ENCODE assay signal across 12 cellular contexts in genomic region chr3:197499427-197499826, GRCh38. TPM values are rescaled to one million over a fixed set of nuclear protein-coding genes. Genes with fewer than 3 reads are reported as not detected.
DNase-seq lines count a peak whose midpoint lies in the region; ATAC-seq and TF ChIP-seq lines count a peak whose summit lies in the region.
"Had no signal": no experiment of that assay in that cellular context is flagged by ENCODE, and none has a peak within 500 bp of the region (broad histone marks: within the 10 kb centered on the region; RNA-seq: fewer than 3 reads in every experiment).

No MANE protein-coding gene starts in this region.

- H3K4me1 Mint-ChIP-seq in MCF 10A (ENCODE audit: insufficient read depth, unreplicated experiment) = peaks cover 19% of the 10 kb centered on the region
- H3K4me1 Mint-ChIP-seq in activated CD8-positive, alpha-beta T cell treated with anti-CD3 and anti-CD28 coated beads for 36 hours (ENCODE audit: low read depth) = no peaks in the 10 kb centered on the region

- H3K36me3 ChIP-seq in breast epithelium (no peaks in the 10 kb centered on the region), transverse colon (no peaks in the 10 kb centered on the region)

- no peaks in the 10 kb centered on the region for H3K27me3 Mint-ChIP-seq in MCF 10A (ENCODE audit: insufficient read depth, unreplicated experiment)
- no peaks in the 10 kb centered on the region for H3K27me3 Mint-ChIP-seq in activated CD8-positive, alpha-beta T cell treated with anti-CD3 and anti-CD28 coated beads for 36 hours

- H3K4me1 ChIP-seq in breast epithelium (no peaks in the 10 kb centered on the region), transverse colon (peaks cover 9 to 59% (median 49%) of the 10 kb centered on the region in 4 donors)

- WGBS in transverse colon (ENCODE audit: low coverage in 1 of 2), 2 donors = 32 to 49% methylated on average over 3 to 8 of the region's 8 CpGs

- TF ChIP-seq POLR2A in breast epithelium (IDR thresholded peaks at IDR 0.05) (no peak), transverse colon (IDR thresholded peaks at IDR 0.05) (no peak)

- H3K27ac Mint-ChIP-seq in MCF 10A (ENCODE audit: low read depth, unreplicated experiment) = peak overlapping the region; percentile 70
- H3K27ac Mint-ChIP-seq in activated CD8-positive, alpha-beta T cell treated with anti-CD3 and anti-CD28 coated beads for 36 hours = no peak overlapping the region

- no peak overlapping the region for H3K27ac ChIP-seq in breast epithelium
- H3K27ac ChIP-seq in transverse colon = peak overlapping the region; percentile 71 to 83 (median 81)
- H3K27ac ChIP-seq: 22Rv1 had no signal

- H3K27me3 ChIP-seq in breast epithelium = no peaks in the 10 kb centered on the region
- no peaks in the 10 kb centered on the region for H3K27me3 ChIP-seq in transverse colon

- CTCF ChIA-PET in MCF 10A (lab: Yijun Ruan, JAX) = interaction anchor here (0.7 to 10.8 kb wide), 5 partner anchors 11 to 275 kb away, joined by 3 to 113 read pairs (median 14); no protein-coding TSS in a partner anchor
- CTCF ChIA-PET in activated CD8-positive, alpha-beta T cell treated with anti-CD3 and anti-CD28 coated beads for 36 hours (lab: Charles Lee) = interaction anchor here (1.0 to 1.4 kb wide), 2 partner anchors 243 to 275 kb away, joined by 4 read pairs; no protein-coding TSS in a partner anchor

- no peaks in the 10 kb centered on the region for H3K36me3 Mint-ChIP-seq in MCF 10A (ENCODE audit: insufficient read depth, unreplicated experiment)
- H3K36me3 Mint-ChIP-seq in activated CD8-positive, alpha-beta T cell treated with anti-CD3 and anti-CD28 coated beads for 36 hours (ENCODE audit: low read depth) = no peaks in the 10 kb centered on the region

- TF ChIP-seq CTCF in MCF 10A (IDR thresholded peaks at IDR 0.05; ENCODE audit: unreplicated experiment) (no peak), breast epithelium (IDR thresholded peaks at IDR 0.05) (no peak), transverse colon (IDR thresholded peaks at IDR 0.05) (no peak)
- no peak for TF ChIP-seq CTCF in activated CD8-positive, alpha-beta T cell treated with anti-CD3 and anti-CD28 coated beads for 36 hours (IDR thresholded peaks at IDR 0.05)

- no TSS peak for BruUV-seq in MCF 10A (replicated peaks; lab: Mats Ljungman, UMichigan)

- no peak overlapping the region for H3K4me3 Mint-ChIP-seq in MCF 10A (ENCODE audit: unreplicated experiment)
- H3K4me3 Mint-ChIP-seq in activated CD8-positive, alpha-beta T cell treated with anti-CD3 and anti-CD28 coated beads for 36 hours = no peak overlapping the region
- H3K4me3 Mint-ChIP-seq: activated T-cell treated with anti-CD3 and anti-CD28 coated beads, Interleukin-2, amount 50 U/mL, for 4 hours had no signal

- POLR2A ChIA-PET in MCF 10A (lab: Yijun Ruan, JAX) = interaction anchor here (0.6 to 3.8 kb wide), 5 partner anchors 32 to 283 kb away, joined by 3 to 34 read pairs (median 3); no protein-coding TSS in a partner anchor
- POLR2A ChIA-PET in activated CD8-positive, alpha-beta T cell treated with anti-CD3 and anti-CD28 coated beads for 36 hours (lab: Charles Lee) = no interaction called here

- no peak for TF ChIP-seq EP300 in transverse colon (IDR thresholded peaks at IDR 0.05; ENCODE audit: low read depth)

- DNase-seq in MCF 10A (ENCODE audit: unreplicated experiment) = peak; percentile 74
- no peak for DNase-seq in breast epithelium (ENCODE audit: low spot score in 2 of 2)
- peak; percentile 83 for DNase-seq in amniotic epithelial cell (ENCODE audit: low read depth)
- peak; percentile 47 for DNase-seq in glomerular visceral epithelial cell (ENCODE audit: extremely low spot score)
- peak; percentile 75 for DNase-seq in transverse colon
- no peak for DNase-seq in hippocampal formation (lab: John Stamatoyannopoulos, UW)
- no peak for DNase-seq in activated CD8-positive, alpha-beta T cell treated with anti-CD3 and anti-CD28 coated beads for 36 hours
- DNase-seq in GOT3 (lab: John Stamatoyannopoulos, UW) = no peak
- DNase-seq: activated CD4-positive, alpha-beta T cell treated with anti-CD3 and anti-CD28 coated beads for 1 hour; activated T-cell treated with anti-CD3 and anti-CD28 coated beads, Interleukin-2, amount 50 U/mL, for 4 hours; glutamatergic neuron had no signal

- H3K4me3 ChIP-seq in breast epithelium (no peak overlapping the region), transverse colon (no peak overlapping the region)

- intact Hi-C loops in MCF 10A (cut with micrococcal nuclease) (no loop called here), breast epithelium (cut with DNase I; ENCODE audit: low total_unique reads) (no loop called here), transverse colon (cut with DNase I; ENCODE audit: low total_unique reads) (no loop called here)
- intact Hi-C loops in activated CD8-positive, alpha-beta T cell treated with anti-CD3 and anti-CD28 coated beads for 36 hours (cut with micrococcal nuclease) = no loop called here

- no peaks in the 10 kb centered on the region for H3K9me3 Mint-ChIP-seq in MCF 10A (ENCODE audit: unreplicated experiment)
- H3K9me3 Mint-ChIP-seq in activated CD8-positive, alpha-beta T cell treated with anti-CD3 and anti-CD28 coated beads for 36 hours = peaks cover 2% of the 10 kb centered on the region
- H3K9me3 Mint-ChIP-seq: activated T-cell treated with anti-CD3 and anti-CD28 coated beads, Interleukin-2, amount 50 U/mL, for 4 hours had no signal

- in situ Hi-C loops in transverse colon (cut with MboI; ENCODE audit: low pct_ligation_motif_present in 1 of 4, low pct_unique_long_range_greater_than_20kb in 1 of 4, low sequenced_read_pairs in 3 of 4) = no loop called here

- no peaks in the 10 kb centered on the region for H3K9me3 ChIP-seq in breast epithelium
- no peaks in the 10 kb centered on the region for H3K9me3 ChIP-seq in transverse colon

- no peak for ATAC-seq in activated CD8-positive, alpha-beta T cell treated with anti-CD3 and anti-CD28 coated beads for 36 hours
- ATAC-seq: activated T-cell treated with anti-CD3 and anti-CD28 coated beads, Interleukin-2, amount 50 U/mL, for 4 hours had no signal

RNA-seq across cellular contexts. Expression of gene BDH1, which starts 56.3 kb away (rescaled TPM):
- total RNA-seq in MCF 10A (2022) = 38.6 and 41.9 TPM in 2 replicates
- total RNA-seq in breast epithelium = 10 to 100 TPM; 14.6 to 33.1 (median 16.4) TPM
- total RNA-seq in transverse colon = 100 to 1,000 TPM; 127 to 258 (median 197) TPM
- total RNA-seq in activated CD8-positive, alpha-beta T cell treated with anti-CD3 and anti-CD28 coated beads for 36 hours = 100 to 1,000 TPM; 118 to 126 TPM

Comparison
In these comparisons a context has a peak if more than half of its experiments do, and no peak if none do; other contexts are left out.
1. DNase-seq: peak in MCF 10A (single experiment), amniotic epithelial cell (single experiment), glomerular visceral epithelial cell (single experiment) and transverse colon (single experiment); none in breast epithelium (0 of 2), hippocampal formation (0 of 2), activated CD8-positive, alpha-beta T cell treated with anti-CD3 and anti-CD28 coated beads for 36 hours (single experiment) and GOT3 (single experiment).
2. H3K27ac ChIP-seq: peak in transverse colon (4 of 4); none in breast epithelium (0 of 2).